In the genomic region with DNA sequence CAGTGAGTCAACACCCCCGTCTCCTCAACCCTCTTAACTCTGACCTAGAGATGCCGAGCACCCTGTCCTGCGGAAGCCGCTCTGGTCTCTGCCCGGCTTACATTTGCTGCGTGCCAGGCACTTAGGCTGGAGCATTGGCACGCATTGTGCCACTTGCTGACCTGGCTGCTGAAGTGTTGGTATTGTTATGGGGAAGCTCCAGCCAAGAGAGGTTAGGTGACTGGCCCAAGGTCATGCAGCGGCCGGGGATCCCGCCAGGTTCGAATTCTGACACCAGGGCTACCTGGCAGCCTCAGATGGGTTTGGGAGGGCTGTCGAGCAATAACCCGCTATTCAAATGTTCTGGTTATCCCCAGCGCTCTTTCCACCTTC, we compare ENCODE assay signal across 11 cellular contexts. TPM values are rescaled to one million over a fixed set of nuclear protein-coding genes. Genes with fewer than 3 reads are reported as not detected.
DNase-seq lines count a peak whose midpoint lies in the region; ATAC-seq and TF ChIP-seq lines count a peak whose summit lies in the region.
"Had no signal": no experiment of that assay in that cellular context is flagged by ENCODE, and none has a peak within 500 bp of the region (broad histone marks: within the 10 kb centered on the region; RNA-seq: fewer than 3 reads in every experiment).

No MANE protein-coding gene starts in this region.

- H2AK5ac ChIP-seq in mesendoderm (ENCODE audit: low read length), result no peak overlapping the region

- H2AFZ ChIP-seq in Karpas-422 (ENCODE audit: low read length), result no peak overlapping the region

- no TSS peak for BruUV-seq in Caco-2 (replicated peaks; lab: Mats Ljungman, UMichigan)

- H3K27me3 ChIP-seq in Caco-2 (replicated peaks; ENCODE audit: control insufficient read depth, insufficient read depth, low read length) (no peaks in the 10 kb centered on the region), Karpas-422 (ENCODE audit: low read length) (no peaks in the 10 kb centered on the region), mesendoderm (ENCODE audit: insufficient read depth, low read length, poor library complexity) (no peaks in the 10 kb centered on the region), uterus (no peaks in the 10 kb centered on the region)

- no peak for ATAC-seq in GM21515 (IDR thresholded peaks at IDR 0.05; ENCODE audit: unreplicated experiment)

- no peak overlapping the region for H4K8ac ChIP-seq in mesendoderm (ENCODE audit: low read depth, low read length)

- H2BK15ac ChIP-seq in mesendoderm (replicated peaks; ENCODE audit: low read depth), result no peak overlapping the region

- H3K79me1 ChIP-seq in mesendoderm (ENCODE audit: low read length), result no peaks in the 10 kb centered on the region

- no peaks in the 10 kb centered on the region for H3K9me2 ChIP-seq in Karpas-422 (replicated peaks; ENCODE audit: insufficient read depth, low read length)

- intact Hi-C loops in Caco-2 (cut with micrococcal nuclease; ENCODE audit: unreplicated experiment) (no loop called here), uterus (cut with DNase I; ENCODE audit: low total_unique reads) (no loop called here)

- no CpG with 5 or more reads among the region's 14 CpGs for WGBS in mesendoderm (ENCODE audit: extremely low coverage, insufficient coverage, low lambda C conversion rate)

- no peak overlapping the region for H3K56ac ChIP-seq in mesendoderm (ENCODE audit: low read length)

- DNase-seq in Caco-2, result no peak
- DNase-seq in Karpas-422, result no peak
- no peak for DNase-seq in endothelial cell (ENCODE audit: low spot score)
- DNase-seq in mesendoderm, result no peak
- no peak for DNase-seq in central memory CD4-positive, alpha-beta T cell
- no peak for DNase-seq in uterus
- no peak for DNase-seq in NCI-H82 (lab: John Stamatoyannopoulos, UW)
- DNase-seq: NCI-H524 treated with DMSO at 0.1 percent for 48 hours had no signal

- H3K4me1 Mint-ChIP-seq in Caco-2 (ENCODE audit: low read depth, unreplicated experiment) (peaks cover 6% of the 10 kb centered on the region), endothelial cell (ENCODE audit: unreplicated experiment) (peaks cover 7% of the 10 kb centered on the region)

- no peak overlapping the region for H2BK5ac ChIP-seq in mesendoderm (ENCODE audit: low read length)

- H3K4me2 ChIP-seq in Karpas-422 (ENCODE audit: low read depth, low read length, poor library complexity, severe bottlenecking), result peak overlapping the region; percentile 85
- peak overlapping the region; percentile 53 for H3K4me2 ChIP-seq in mesendoderm (ENCODE audit: low read length)

- no peak overlapping the region for H3K4ac ChIP-seq in mesendoderm (ENCODE audit: low read depth, low read length)

- H3K4me1 ChIP-seq in Caco-2, result no peaks in the 10 kb centered on the region
- peaks cover 15% of the 10 kb centered on the region for H3K4me1 ChIP-seq in Karpas-422 (ENCODE audit: low read length)
- no peaks in the 10 kb centered on the region for H3K4me1 ChIP-seq in mesendoderm (ENCODE audit: control insufficient read depth, low read depth, low read length)
- no peaks in the 10 kb centered on the region for H3K4me1 ChIP-seq in uterus

- H3K4me3 ChIP-seq in Caco-2 (ENCODE audit: low read depth, low read length) (no peak overlapping the region), Karpas-422 (ENCODE audit: low read length) (peak overlapping the region; percentile 68; the same call in 1 of the 2 replicates), mesendoderm (ENCODE audit: low read length) (no peak overlapping the region), uterus (no peak overlapping the region)

- no peak overlapping the region for H3K18ac ChIP-seq in mesendoderm (ENCODE audit: low read length)

- H4K20me1 ChIP-seq in Karpas-422 (ENCODE audit: insufficient read depth, low read depth, low read length), result no peaks in the 10 kb centered on the region

- peaks cover 1% of the 10 kb centered on the region; the same call in 1 of the 2 replicates for H3K36me3 ChIP-seq in Caco-2 (ENCODE audit: control insufficient read depth, insufficient read depth, low read length)
- H3K36me3 ChIP-seq in Karpas-422 (ENCODE audit: insufficient read depth, low read length), result no peaks in the 10 kb centered on the region
- H3K36me3 ChIP-seq in mesendoderm (ENCODE audit: control insufficient read depth, insufficient read depth, low read length), result no peaks in the 10 kb centered on the region
- H3K36me3 ChIP-seq in uterus, result no peaks in the 10 kb centered on the region

- CTCF ChIA-PET in Caco-2 (lab: Charles Lee), result no interaction called here

- H3K27ac Mint-ChIP-seq in Caco-2 (ENCODE audit: unreplicated experiment) (peak overlapping the region; percentile 25), endothelial cell (ENCODE audit: unreplicated experiment) (no peak overlapping the region)
- H3K27ac Mint-ChIP-seq: activated naive CD4-positive, alpha-beta T cell treated with anti-CD3 and anti-CD28 coated beads, Interleukin-2, amount 50 U/mL, for 24 hours had no signal

- H3K36me3 Mint-ChIP-seq in Caco-2 (ENCODE audit: insufficient read depth, unreplicated experiment), result peaks cover 55% of the 10 kb centered on the region
- no peaks in the 10 kb centered on the region for H3K36me3 Mint-ChIP-seq in endothelial cell (ENCODE audit: low read depth, unreplicated experiment)
- H3K36me3 Mint-ChIP-seq: activated naive CD4-positive, alpha-beta T cell treated with anti-CD3 and anti-CD28 coated beads, Interleukin-2, amount 50 U/mL, for 24 hours had no signal

- H3K27ac ChIP-seq in Karpas-422 (ENCODE audit: low read length) (no peak overlapping the region), mesendoderm (ENCODE audit: low read depth, low read length) (no peak overlapping the region), uterus (no peak overlapping the region)

- H3K4me3 Mint-ChIP-seq in Caco-2 (ENCODE audit: unreplicated experiment), result no peak overlapping the region
- H3K4me3 Mint-ChIP-seq in endothelial cell (ENCODE audit: unreplicated experiment), result peak overlapping the region; percentile 65
- H3K4me3 Mint-ChIP-seq: central memory CD8-positive, alpha-beta T cell had no signal

- POLR2A ChIA-PET in Caco-2 (lab: Charles Lee), result no interaction called here

- no peak overlapping the region for H2BK120ac ChIP-seq in mesendoderm (ENCODE audit: low read depth, low read length)

- H3K9ac ChIP-seq in Karpas-422 (ENCODE audit: low read length) (peak overlapping the region; percentile 73), mesendoderm (ENCODE audit: low read length) (peak overlapping the region; percentile 56)

- H3K79me2 ChIP-seq in Karpas-422 (ENCODE audit: low read length), result no peaks in the 10 kb centered on the region
- no peaks in the 10 kb centered on the region for H3K79me2 ChIP-seq in mesendoderm (ENCODE audit: control insufficient read depth, insufficient read depth, low read length)

- TF ChIP-seq CTCF in Caco-2 (IDR thresholded peaks at IDR 0.05; ENCODE audit: insufficient read depth in 1 of 2, low read depth in 1 of 2, low read length in 1 of 2, severe bottlenecking in 1 of 2, unreplicated experiment in 1 of 2) (no peak), endothelial cell (IDR thresholded peaks at IDR 0.05; ENCODE audit: unreplicated experiment) (no peak), uterus (IDR thresholded peaks at IDR 0.05) (no peak)

- no peaks in the 10 kb centered on the region for H3K9me3 Mint-ChIP-seq in Caco-2 (ENCODE audit: unreplicated experiment)
- no peaks in the 10 kb centered on the region for H3K9me3 Mint-ChIP-seq in endothelial cell (ENCODE audit: unreplicated experiment)
- H3K9me3 Mint-ChIP-seq: activated naive CD4-positive, alpha-beta T cell treated with anti-CD3 and anti-CD28 coated beads, Interleukin-2, amount 50 U/mL, for 24 hours; central memory CD8-positive, alpha-beta T cell had no signal

- H3K27me3 Mint-ChIP-seq in Caco-2 (ENCODE audit: insufficient read depth, unreplicated experiment) (no peaks in the 10 kb centered on the region), endothelial cell (ENCODE audit: unreplicated experiment) (peaks cover 9% of the 10 kb centered on the region)
- H3K27me3 Mint-ChIP-seq: activated naive CD4-positive, alpha-beta T cell treated with anti-CD3 and anti-CD28 coated beads, Interleukin-2, amount 50 U/mL, for 24 hours; central memory CD8-positive, alpha-beta T cell had no signal

- H4K5ac ChIP-seq in mesendoderm (ENCODE audit: low read length), result no peak overlapping the region

- no peak for TF ChIP-seq POLR2A in uterus (IDR thresholded peaks at IDR 0.05)

- H3K9me3 ChIP-seq in Caco-2 (no peaks in the 10 kb centered on the region), Karpas-422 (ENCODE audit: low read length) (no peaks in the 10 kb centered on the region), uterus (no peaks in the 10 kb centered on the region)

- no peak overlapping the region for H3K23ac ChIP-seq in mesendoderm (ENCODE audit: low read length)

RNA-seq across cellular contexts. Expression of gene HSD17B1, which starts 5.0 kb away (rescaled TPM):
- total RNA-seq in Caco-2 (2022) (2.3 and 4.0 TPM in 2 replicates), endothelial cell (ENCODE audit: unreplicated experiment) (0.64 TPM), uterus (1 to 10 TPM in 1 of 4 donors, under 1 TPM in 1, not detected in 2; 0.35 to 3.1 TPM)
- total RNA-seq in Karpas-422 (2014; rRNA removed; shearing (Covaris generic); ENCODE audit: low replicate concordance), result 0.22 and 1.3 TPM in 2 replicates
- 0.59 TPM for polyA plus RNA-seq in mesendoderm (2013, experiment 1 of 2)
- 0.67 TPM for polyA plus RNA-seq in mesendoderm (2013, experiment 2 of 2)

RNA-seq across cellular contexts. Expression of gene NAGLU, which starts 11.6 kb away (rescaled TPM):
- total RNA-seq in Caco-2 (2022) (28.7 and 29.2 TPM in 2 replicates), endothelial cell (ENCODE audit: unreplicated experiment) (24.2 TPM), uterus (10 to 100 TPM in 3 of 4 donors, 1 to 10 TPM in 1; 8.7 to 33.5 (median 25.6) TPM)
- 40.0 and 71.8 TPM in 2 replicates for total RNA-seq in Karpas-422 (2014; rRNA removed; shearing (Covaris generic); ENCODE audit: low replicate concordance)
- polyA plus RNA-seq in mesendoderm (2013, experiment 1 of 2), result 9.6 TPM
- 9.0 TPM for polyA plus RNA-seq in mesendoderm (2013, experiment 2 of 2)

RNA-seq across cellular contexts. Expression of gene COASY, which starts 14.3 kb away (rescaled TPM):
- total RNA-seq in Caco-2 (2022) (128 and 138 TPM in 2 replicates), endothelial cell (ENCODE audit: unreplicated experiment) (66.3 TPM), uterus (10 to 100 TPM in 3 of 4 donors, 1 to 10 TPM in 1; 2.6 to 42.6 (median 16.1) TPM)
- total RNA-seq in Karpas-422 (2014; rRNA removed; shearing (Covaris generic); ENCODE audit: low replicate concordance), result 46.7 and 56.2 TPM in 2 replicates
- 113 TPM for polyA plus RNA-seq in mesendoderm (2013, experiment 1 of 2)
- polyA plus RNA-seq in mesendoderm (2013, experiment 2 of 2), result 116 TPM

RNA-seq across cellular contexts. Expression of gene MLX, which starts 19.2 kb away (rescaled TPM):
- total RNA-seq in Caco-2 (2022) (37.5 and 41.2 TPM in 2 replicates), endothelial cell (ENCODE audit: unreplicated experiment) (45.9 TPM), uterus (10 to 100 TPM in 3 of 4 donors, 1 to 10 TPM in 1; 6.9 to 50.0 (median 35.1) TPM)
- 33.0 and 42.4 TPM in 2 replicates for total RNA-seq in Karpas-422 (2014; rRNA removed; shearing (Covaris generic); ENCODE audit: low replicate concordance)
- 47.9 TPM for polyA plus RNA-seq in mesendoderm (2013, experiment 1 of 2)
- 45.7 TPM for polyA plus RNA-seq in mesendoderm (2013, experiment 2 of 2)

RNA-seq across cellular contexts. Expression of gene PSMC3IP, which starts 29.8 kb away (rescaled TPM):
- total RNA-seq in Caco-2 (2022) (24.7 and 25.2 TPM in 2 replicates), endothelial cell (ENCODE audit: unreplicated experiment) (8.0 TPM), uterus (10 to 100 TPM in 1 of 4 donors, 1 to 10 TPM in 3; 2.8 to 16.5 (median 5.0) TPM)
- 5.3 and 7.9 TPM in 2 replicates for total RNA-seq in Karpas-422 (2014; rRNA removed; shearing (Covaris generic); ENCODE audit: low replicate concordance)
- polyA plus RNA-seq in mesendoderm (2013, experiment 1 of 2), result 26.0 TPM
- polyA plus RNA-seq in mesendoderm (2013, experiment 2 of 2), result 26.0 TPM
